Comparison of ENCODE assay signal across 22 cellular contexts in genomic region chr3:4261411-4261810, GRCh38.
"Had no signal": no experiment of that assay in that cellular context is flagged by ENCODE, and none has a peak within 500 bp of the region (broad histone marks: within the 10 kb centered on the region; RNA-seq: fewer than 3 reads in every experiment).

No MANE protein-coding gene starts in this region.

- H3K27ac ChIP-seq: foreskin keratinocyte, neural progenitor cell, pancreas, prostate gland, spleen, tibial artery, upper lobe of left lung, uterus had no signal

- H3K4me3 Mint-ChIP-seq: immature natural killer cell; natural killer cell treated with Interleukin-12 subunit alpha and Interleukin-12 subunit beta and Interleukin-15 and Interleukin-18, amount 100 ng/mL, for 72 hours; neural progenitor cell; stimulated activated memory B cell treated with anti-CD40 and anti-IgM and Interleukin-4, amounts not matched to agents 10 μg/mL and 1 μg/mL and 100 μg/mL, for 72 hours; stimulated activated naive CD8-positive, alpha-beta T cell treated with anti-CD3 and anti-CD28 coated beads, Interleukin-15, Interleukin-2, amounts not matched to agents 100 ng/mL and 50 ng/mL, for 24 hours had no signal

- H3K27me3 Mint-ChIP-seq: natural killer cell treated with Interleukin-12 subunit alpha and Interleukin-12 subunit beta and Interleukin-15 and Interleukin-18, amount 100 ng/mL, for 72 hours; stimulated activated memory B cell treated with anti-CD40 and anti-IgM and Interleukin-4, amounts not matched to agents 10 μg/mL and 1 μg/mL and 100 μg/mL, for 72 hours; stimulated activated naive CD8-positive, alpha-beta T cell treated with anti-CD3 and anti-CD28 coated beads, Interleukin-15, Interleukin-2, amounts not matched to agents 100 ng/mL and 50 ng/mL, for 24 hours had no signal

- H3K27ac Mint-ChIP-seq: natural killer cell treated with Interleukin-12 subunit alpha and Interleukin-12 subunit beta and Interleukin-15 and Interleukin-18, amount 100 ng/mL, for 72 hours; neural progenitor cell; stimulated activated memory B cell treated with anti-CD40 and anti-IgM and Interleukin-4, amounts not matched to agents 10 μg/mL and 1 μg/mL and 100 μg/mL, for 72 hours; stimulated activated naive CD8-positive, alpha-beta T cell treated with anti-CD3 and anti-CD28 coated beads, Interleukin-15, Interleukin-2, amounts not matched to agents 100 ng/mL and 50 ng/mL, for 24 hours had no signal

- H3K36me3 ChIP-seq: neural progenitor cell, pancreas, prostate gland, spleen, tibial artery, upper lobe of left lung, uterus had no signal

- H3K4me3 ChIP-seq: lung, neural progenitor cell, pancreas, prostate gland, spleen, tibial artery, upper lobe of left lung, uterus had no signal

- H3K9me3 Mint-ChIP-seq: immature natural killer cell; natural killer cell treated with Interleukin-12 subunit alpha and Interleukin-12 subunit beta and Interleukin-15 and Interleukin-18, amount 100 ng/mL, for 72 hours; neural progenitor cell; stimulated activated memory B cell treated with anti-CD40 and anti-IgM and Interleukin-4, amounts not matched to agents 10 μg/mL and 1 μg/mL and 100 μg/mL, for 72 hours; stimulated activated naive CD8-positive, alpha-beta T cell treated with anti-CD3 and anti-CD28 coated beads, Interleukin-15, Interleukin-2, amounts not matched to agents 100 ng/mL and 50 ng/mL, for 24 hours had no signal

- H3K4me2 ChIP-seq: neural progenitor cell had no signal

- H3K4me1 Mint-ChIP-seq: immature natural killer cell; neural progenitor cell; stimulated activated memory B cell treated with anti-CD40 and anti-IgM and Interleukin-4, amounts not matched to agents 10 μg/mL and 1 μg/mL and 100 μg/mL, for 72 hours had no signal

- H3K27me3 ChIP-seq: foreskin keratinocyte, neural progenitor cell, pancreas, spleen, tibial artery, upper lobe of left lung, uterus had no signal

- H3K9ac ChIP-seq: neural progenitor cell had no signal

- H3K4me1 ChIP-seq: foreskin keratinocyte, pancreas, prostate gland, spleen, tibial artery, upper lobe of left lung, uterus had no signal

- H3K36me3 Mint-ChIP-seq: immature natural killer cell; natural killer cell treated with Interleukin-12 subunit alpha and Interleukin-12 subunit beta and Interleukin-15 and Interleukin-18, amount 100 ng/mL, for 72 hours; neural progenitor cell; stimulated activated memory B cell treated with anti-CD40 and anti-IgM and Interleukin-4, amounts not matched to agents 10 μg/mL and 1 μg/mL and 100 μg/mL, for 72 hours had no signal

- DNase-seq: dermis blood vessel endothelial cell; foreskin keratinocyte; immature natural killer cell; left cardiac atrium; left ventricle myocardium superior; mesenchymal stem cell; midbrain; occipital lobe; pancreas; spleen; stimulated activated CD4-positive, alpha-beta T cell treated with anti-CD3 and anti-CD28 coated beads, Interleukin-15, amount 100 ng/mL, for 24 hours; stimulated activated CD4-positive, alpha-beta T cell treated with anti-CD3 and anti-CD28 coated beads, Interleukin-1b, Interleukin-23, amount 100 ng/mL, for 48 hours; stimulated activated CD4-positive, alpha-beta T cell treated with anti-CD3 and anti-CD28 coated beads, Interleukin-4, amount 100 ng/mL, for 24 hours; tibial artery; upper lobe of left lung; uterus had no signal

- H3K9me3 ChIP-seq: pancreas, prostate gland, spleen, tibial artery, upper lobe of left lung, uterus had no signal
